In the genomic region with DNA sequence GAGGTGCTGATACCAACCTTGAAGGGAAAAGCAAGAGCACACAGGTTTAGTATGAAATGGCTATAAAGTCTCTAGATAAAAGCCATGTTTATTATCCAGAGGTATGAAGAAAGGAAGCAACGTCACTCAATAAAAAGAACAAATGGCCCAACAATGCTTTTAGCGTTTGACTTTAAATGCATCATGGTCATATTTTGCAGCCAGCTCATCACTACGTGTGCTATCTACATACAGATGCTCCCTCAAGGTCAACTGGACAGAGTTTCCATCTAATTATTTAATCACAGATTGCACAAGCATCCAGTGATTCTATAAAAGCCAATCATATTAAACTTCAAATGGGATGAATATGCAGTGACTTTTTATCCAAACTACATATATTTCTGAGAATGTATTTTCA, we compare ENCODE assay signal across 25 cellular contexts.
"Had no signal": no experiment of that assay in that cellular context is flagged by ENCODE, and none has a peak within 500 bp of the region (broad histone marks: within the 10 kb centered on the region; RNA-seq: fewer than 3 reads in every experiment).

No MANE protein-coding gene starts in this region.

- ATAC-seq: left colon; left ventricle myocardium superior; lower lobe of right lung; naive thymus-derived CD8-positive, alpha-beta T cell; psoas muscle; right cardiac atrium; stimulated activated memory B cell treated with anti-CD40 and anti-IgM and Interleukin-4, amounts not matched to agents 10 μg/mL and 1 μg/mL and 100 μg/mL, for 72 hours; stimulated activated naive CD8-positive, alpha-beta T cell treated with anti-CD3 and anti-CD28 coated beads, Interleukin-15, Interleukin-2, amounts not matched to agents 100 U/mL and 50 U/mL, for 24 hours had no signal

- H3K27ac ChIP-seq: dorsolateral prefrontal cortex, esophagus muscularis mucosa, lower lobe of right lung, ovary, psoas muscle, sigmoid colon, skin epidermis, spleen, testis, tibial artery had no signal

- DNase-seq: dorsolateral prefrontal cortex; effector CD4-positive, alpha-beta T cell; hypothalamus; immature natural killer cell; islet precursor cell; kidney glomerular epithelial cell; left colon; left ventricle myocardium superior; lower lobe of right lung; naive thymus-derived CD8-positive, alpha-beta T cell; occipital lobe; ovary; posterior cingulate gyrus; psoas muscle; right cardiac atrium; sigmoid colon; spleen; stimulated activated CD4-positive, alpha-beta T cell treated with anti-CD3 and anti-CD28 coated beads, Interleukin-4, amount 100 ng/mL, for 4 hours; stimulated activated naive CD8-positive, alpha-beta T cell treated with anti-CD3 and anti-CD28 coated beads, Interleukin-15, Interleukin-2, amounts not matched to agents 100 U/mL and 50 U/mL, for 24 hours; substantia nigra; testis; tibial artery had no signal
